Comparison of ENCODE assay signal across 13 cellular contexts in genomic region chr20:52410746-52411317, GRCh38.
DNase-seq lines count a peak whose midpoint lies in the region; ATAC-seq and TF ChIP-seq lines count a peak whose summit lies in the region.
"Had no signal": no experiment of that assay in that cellular context is flagged by ENCODE, and none has a peak within 500 bp of the region (broad histone marks: within the 10 kb centered on the region; RNA-seq: fewer than 3 reads in every experiment).

No MANE protein-coding gene starts in this region.

- peak overlapping the region; percentile 94 for H3K27ac Mint-ChIP-seq in T-helper 2 cell treated with Interferon-gamma antibody and Interleukin-4, amounts not matched to agents 5 μg/mL and 100 μg/mL, for 36 hours
- peak overlapping the region; percentile 84 for H3K27ac Mint-ChIP-seq in activated CD8-positive, alpha-beta memory T cell treated with anti-CD3 and anti-CD28 coated beads, Interleukin-2, amount 10 ng/mL, durations not matched to agents 7 days and 5 days
- H3K27ac Mint-ChIP-seq in stimulated activated naive CD8-positive, alpha-beta T cell treated with anti-CD3 and anti-CD28 coated beads, Interleukin-15, Interleukin-2, amounts not matched to agents 100 ng/mL and 50 ng/mL, for 24 hours: peak overlapping the region; percentile 88
- H3K27ac Mint-ChIP-seq: stimulated activated memory B cell treated with anti-CD40 and anti-IgM and Interleukin-4, amounts not matched to agents 10 μg/mL and 1 μg/mL and 100 μg/mL, for 72 hours had no signal

- no peak for DNase-seq in T-helper 2 cell treated with Interferon-gamma antibody and Interleukin-4, amounts not matched to agents 5 μg/mL and 100 μg/mL, for 36 hours (ENCODE audit: low spot score)
- no peak for DNase-seq in T-helper 2 cell
- DNase-seq in activated CD8-positive, alpha-beta memory T cell treated with anti-CD3 and anti-CD28 coated beads, Interleukin-2, amount 10 ng/mL, durations not matched to agents 7 days and 5 days: no peak
- peak; percentile 33 for DNase-seq in fibroblast of mammary gland (ENCODE audit: low read depth)
- no peak for DNase-seq in AG08396 (ENCODE audit: low spot score)
- DNase-seq: DMS79 treated with DMSO at 0.1 percent for 48 hours, NCI-H524 treated with DMSO at 0.1 percent for 48 hours had no signal

- peak overlapping the region; percentile 80 for H3K4me3 Mint-ChIP-seq in T-helper 2 cell treated with Interferon-gamma antibody and Interleukin-4, amounts not matched to agents 5 μg/mL and 100 μg/mL, for 36 hours
- H3K4me3 Mint-ChIP-seq in activated CD8-positive, alpha-beta memory T cell treated with anti-CD3 and anti-CD28 coated beads, Interleukin-2, amount 10 ng/mL, durations not matched to agents 7 days and 5 days: peak overlapping the region; percentile 57
- H3K4me3 Mint-ChIP-seq in stimulated activated naive CD8-positive, alpha-beta T cell treated with anti-CD3 and anti-CD28 coated beads, Interleukin-15, Interleukin-2, amounts not matched to agents 100 ng/mL and 50 ng/mL, for 24 hours: peak overlapping the region; percentile 71
- H3K4me3 Mint-ChIP-seq: stimulated activated memory B cell treated with anti-CD40 and anti-IgM and Interleukin-4, amounts not matched to agents 10 μg/mL and 1 μg/mL and 100 μg/mL, for 72 hours had no signal

- peaks cover 2% of the 10 kb centered on the region for H3K36me3 Mint-ChIP-seq in T-helper 2 cell treated with Interferon-gamma antibody and Interleukin-4, amounts not matched to agents 5 μg/mL and 100 μg/mL, for 36 hours (ENCODE audit: low read depth)
- peaks cover 10% of the 10 kb centered on the region for H3K36me3 Mint-ChIP-seq in activated CD8-positive, alpha-beta memory T cell treated with anti-CD3 and anti-CD28 coated beads, Interleukin-2, amount 10 ng/mL, durations not matched to agents 7 days and 5 days
- peaks cover 9% of the 10 kb centered on the region for H3K36me3 Mint-ChIP-seq in stimulated activated naive CD8-positive, alpha-beta T cell treated with anti-CD3 and anti-CD28 coated beads, Interleukin-15, Interleukin-2, amounts not matched to agents 100 ng/mL and 50 ng/mL, for 24 hours (ENCODE audit: low read depth)
- H3K36me3 Mint-ChIP-seq: stimulated activated memory B cell treated with anti-CD40 and anti-IgM and Interleukin-4, amounts not matched to agents 10 μg/mL and 1 μg/mL and 100 μg/mL, for 72 hours had no signal

- peak; percentile 10 for ATAC-seq in activated CD8-positive, alpha-beta memory T cell treated with anti-CD3 and anti-CD28 coated beads, Interleukin-2, amount 10 ng/mL, durations not matched to agents 7 days and 5 days
- ATAC-seq in GM21381 (IDR thresholded peaks at IDR 0.05; ENCODE audit: unreplicated experiment) (no peak), GM21367 (IDR thresholded peaks at IDR 0.05; ENCODE audit: unreplicated experiment) (no peak)
- ATAC-seq: stimulated activated memory B cell treated with anti-CD40 and anti-IgM and Interleukin-4, amounts not matched to agents 10 μg/mL and 1 μg/mL and 100 μg/mL, for 72 hours had no signal

- H3K4me3 ChIP-seq in fibroblast of mammary gland (ENCODE audit: control insufficient read depth, low read depth, low read length): no peak overlapping the region
- H3K4me3 ChIP-seq: esophagus muscularis mucosa, SJSA1 had no signal

- TF ChIP-seq CTCF in fibroblast of mammary gland (conservative IDR thresholded peaks at IDR 0.05; ENCODE audit: control insufficient read depth, insufficient read depth, low read depth, low read length): no peak

- H3K27me3 Mint-ChIP-seq in T-helper 2 cell treated with Interferon-gamma antibody and Interleukin-4, amounts not matched to agents 5 μg/mL and 100 μg/mL, for 36 hours (ENCODE audit: low read depth): peaks cover 2% of the 10 kb centered on the region
- no peaks in the 10 kb centered on the region for H3K27me3 Mint-ChIP-seq in activated CD8-positive, alpha-beta memory T cell treated with anti-CD3 and anti-CD28 coated beads, Interleukin-2, amount 10 ng/mL, durations not matched to agents 7 days and 5 days
- H3K27me3 Mint-ChIP-seq in stimulated activated naive CD8-positive, alpha-beta T cell treated with anti-CD3 and anti-CD28 coated beads, Interleukin-15, Interleukin-2, amounts not matched to agents 100 ng/mL and 50 ng/mL, for 24 hours: no peaks in the 10 kb centered on the region

- H3K4me1 Mint-ChIP-seq in T-helper 2 cell treated with Interferon-gamma antibody and Interleukin-4, amounts not matched to agents 5 μg/mL and 100 μg/mL, for 36 hours (ENCODE audit: low read depth): peaks cover 33% of the 10 kb centered on the region
- H3K4me1 Mint-ChIP-seq in activated CD8-positive, alpha-beta memory T cell treated with anti-CD3 and anti-CD28 coated beads, Interleukin-2, amount 10 ng/mL, durations not matched to agents 7 days and 5 days: peaks cover 37% of the 10 kb centered on the region
- H3K4me1 Mint-ChIP-seq in stimulated activated naive CD8-positive, alpha-beta T cell treated with anti-CD3 and anti-CD28 coated beads, Interleukin-15, Interleukin-2, amounts not matched to agents 100 ng/mL and 50 ng/mL, for 24 hours (ENCODE audit: low read depth): peaks cover 63% of the 10 kb centered on the region

- CTCF ChIA-PET in activated CD8-positive, alpha-beta memory T cell treated with anti-CD3 and anti-CD28 coated beads, Interleukin-2, amount 10 ng/mL, durations not matched to agents 7 days and 5 days (lab: Charles Lee): interaction anchor here (1.6 kb wide), 1 partner anchor 10 kb away, joined by 5 read pairs; no protein-coding TSS in a partner anchor

- H3K9me3 Mint-ChIP-seq in T-helper 2 cell treated with Interferon-gamma antibody and Interleukin-4, amounts not matched to agents 5 μg/mL and 100 μg/mL, for 36 hours: peaks cover 25% of the 10 kb centered on the region
- H3K9me3 Mint-ChIP-seq in activated CD8-positive, alpha-beta memory T cell treated with anti-CD3 and anti-CD28 coated beads, Interleukin-2, amount 10 ng/mL, durations not matched to agents 7 days and 5 days (ENCODE audit: low read depth): peaks cover 6% of the 10 kb centered on the region
- peaks cover 19% of the 10 kb centered on the region for H3K9me3 Mint-ChIP-seq in stimulated activated naive CD8-positive, alpha-beta T cell treated with anti-CD3 and anti-CD28 coated beads, Interleukin-15, Interleukin-2, amounts not matched to agents 100 ng/mL and 50 ng/mL, for 24 hours
